26 cellular contexts compared by ENCODE assay signal in the genomic region with DNA sequence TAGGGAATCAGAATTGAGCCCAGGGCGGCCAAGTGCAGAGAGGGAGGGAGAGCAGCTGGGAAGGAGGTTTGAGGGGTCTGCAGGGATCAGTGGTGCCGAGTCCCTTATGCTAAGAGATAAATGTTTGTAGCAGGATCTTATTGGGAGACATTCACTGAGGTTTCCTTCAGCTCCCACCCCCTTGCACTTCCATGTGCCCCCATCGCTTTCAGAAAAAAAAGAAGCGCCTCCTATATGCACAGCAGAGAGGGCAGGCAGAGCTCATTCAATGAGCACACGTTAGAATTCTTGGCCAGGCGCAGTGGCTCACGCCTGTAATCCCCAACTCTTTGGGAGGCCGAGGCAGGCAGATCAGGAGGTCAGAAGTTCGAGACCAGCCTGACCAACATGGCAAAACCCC. TPM values are rescaled to one million over a fixed set of nuclear protein-coding genes. Genes with fewer than 3 reads are reported as not detected.
A peak's percentile ranks its signal among the peaks of the same experiment; 100 is the strongest.
DNase-seq lines count a peak whose midpoint lies in the region; ATAC-seq and TF ChIP-seq lines count a peak whose summit lies in the region.
"Had no signal": no experiment of that assay in that cellular context is flagged by ENCODE, and none has a peak within 500 bp of the region (broad histone marks: within the 10 kb centered on the region; RNA-seq: fewer than 3 reads in every experiment).

No MANE protein-coding gene starts in this region.

- H3K9me3 Mint-ChIP-seq in stimulated activated memory B cell treated with anti-CD40 and anti-IgM and Interleukin-4, amounts not matched to agents 10 μg/mL and 1 μg/mL and 100 μg/mL, for 72 hours: peaks cover 8% of the 10 kb centered on the region

- DNase-seq in KBM-7: peak; percentile 46
- DNase-seq in RWPE1 (ENCODE audit: low spot score): no peak
- DNase-seq in left lobe of liver (ENCODE audit: low spot score): no peak
- DNase-seq: activated naive CD4-positive, alpha-beta T cell treated with Interleukin-2 at 50 U/mL for 16 hours; BE2C; body of pancreas; dermis blood vessel endothelial cell; endodermal cell; HCEC 1CT; heart right ventricle; kidney; NCI-H1436; psoas muscle; RPMI8226; stimulated activated CD4-positive, alpha-beta T cell treated with anti-CD3 and anti-CD28 coated beads, Interleukin-4, amount 100 ng/mL, for 24 hours; T-helper 1 cell; transverse colon had no signal

- POLR2A ChIA-PET in RWPE1 (lab: Yijun Ruan, JAX; ENCODE audit: low non-redundant PET): interaction anchor here (1.2 kb wide), 1 partner anchor 33 kb away, joined by 3 read pairs; no protein-coding TSS in a partner anchor

- no peak overlapping the region for H3K27ac Mint-ChIP-seq in stimulated activated memory B cell treated with anti-CD40 and anti-IgM and Interleukin-4, amounts not matched to agents 10 μg/mL and 1 μg/mL and 100 μg/mL, for 72 hours
- H3K27ac Mint-ChIP-seq: endodermal cell, mesothelial cell of epicardium had no signal

- no peak overlapping the region for H3K4me3 Mint-ChIP-seq in stimulated activated memory B cell treated with anti-CD40 and anti-IgM and Interleukin-4, amounts not matched to agents 10 μg/mL and 1 μg/mL and 100 μg/mL, for 72 hours
- H3K4me3 Mint-ChIP-seq: endodermal cell, mesothelial cell of epicardium had no signal

- ATAC-seq in left lobe of liver: peak; percentile 4
- ATAC-seq in stimulated activated memory B cell treated with anti-CD40 and anti-IgM and Interleukin-4, amounts not matched to agents 10 μg/mL and 1 μg/mL and 100 μg/mL, for 72 hours: no peak
- ATAC-seq in GM19397 (IDR thresholded peaks at IDR 0.05; ENCODE audit: unreplicated experiment): no peak
- ATAC-seq in GM18873 (IDR thresholded peaks at IDR 0.05; ENCODE audit: low FRiP score, unreplicated experiment): no peak
- ATAC-seq: GM12878, psoas muscle had no signal

- peaks cover 13% of the 10 kb centered on the region for H3K4me1 Mint-ChIP-seq in stimulated activated memory B cell treated with anti-CD40 and anti-IgM and Interleukin-4, amounts not matched to agents 10 μg/mL and 1 μg/mL and 100 μg/mL, for 72 hours
- H3K4me1 Mint-ChIP-seq: endodermal cell, mesothelial cell of epicardium had no signal

- peaks cover 39% of the 10 kb centered on the region for H3K27me3 Mint-ChIP-seq in stimulated activated memory B cell treated with anti-CD40 and anti-IgM and Interleukin-4, amounts not matched to agents 10 μg/mL and 1 μg/mL and 100 μg/mL, for 72 hours

- no peak for TF ChIP-seq CTCF in C4-2B (conservative IDR thresholded peaks at IDR 0.05)
- TF ChIP-seq CTCF in RWPE1 (conservative IDR thresholded peaks at IDR 0.05; ENCODE audit: low read depth): no peak

- H3K36me3 Mint-ChIP-seq in stimulated activated memory B cell treated with anti-CD40 and anti-IgM and Interleukin-4, amounts not matched to agents 10 μg/mL and 1 μg/mL and 100 μg/mL, for 72 hours: no peaks in the 10 kb centered on the region

- in situ Hi-C loops in KBM-7 (cut with MboI; ENCODE audit: low pct_unique_long_range_greater_than_20kb, low sequenced_read_pairs): no loop called here

- peak overlapping the region; percentile 54 for H3K27ac ChIP-seq in C4-2B
- H3K27ac ChIP-seq in RWPE1: peak overlapping the region; percentile 48
- H3K27ac ChIP-seq: body of pancreas, esophagus muscularis mucosa, heart right ventricle, psoas muscle, SJSA1, transverse colon had no signal

- CTCF ChIA-PET in RWPE1 (lab: Yijun Ruan, JAX): interaction anchor here (0.6 to 1.0 kb wide), 6 partner anchors 34 to 1074 kb away, joined by 3 to 5 read pairs (median 3); no protein-coding TSS in a partner anchor

RNA-seq across cellular contexts. Expression of a gene that starts 28.0 kb away (rescaled TPM):
- total RNA-seq in left lobe of liver: 228 TPM
- total RNA-seq: body of pancreas, dermis blood vessel endothelial cell, endodermal cell, esophagus muscularis mucosa, frontal cortex, heart right ventricle, mesothelial cell of epicardium, psoas muscle, SJSA1 had no signal

RNA-seq across cellular contexts. Expression of a gene that starts 54.4 kb away (rescaled TPM):
- total RNA-seq in left lobe of liver: not detected
- total RNA-seq: body of pancreas, dermis blood vessel endothelial cell, esophagus muscularis mucosa, frontal cortex, GM12878, heart right ventricle, psoas muscle, SJSA1, transverse colon had no signal
